Comparison of ENCODE assay signal across 26 cellular contexts in genomic region chr11:61080526-61080925, GRCh38. TPM values are rescaled to one million over a fixed set of nuclear protein-coding genes. Genes with fewer than 3 reads are reported as not detected.
A peak's percentile ranks its signal among the peaks of the same experiment; 100 is the strongest.
DNase-seq lines count a peak whose midpoint lies in the region; ATAC-seq, FAIRE-seq and TF ChIP-seq lines count a peak whose summit lies in the region.
"Had no signal": no experiment of that assay in that cellular context is flagged by ENCODE, and none has a peak within 500 bp of the region (broad histone marks: within the 10 kb centered on the region; RNA-seq: fewer than 3 reads in every experiment).

No MANE protein-coding gene starts in this region.

- H2AFZ ChIP-seq in osteoblast (ENCODE audit: low read length), result no peak overlapping the region
- H2AFZ ChIP-seq: PC-9 had no signal

- peaks cover 84% of the 10 kb centered on the region for H3K4me1 Mint-ChIP-seq in CD4-positive, alpha-beta T cell (ENCODE audit: low read depth)
- H3K4me1 Mint-ChIP-seq in T-helper 2 cell treated with Interferon-gamma antibody and Interleukin-4, amounts not matched to agents 5 μg/mL and 100 μg/mL, for 36 hours (ENCODE audit: low read depth), result peaks cover 75% of the 10 kb centered on the region
- peaks cover 78% of the 10 kb centered on the region for H3K4me1 Mint-ChIP-seq in activated naive CD8-positive, alpha-beta T cell treated with anti-CD3 and anti-CD28 coated beads for 36 hours

- no peaks in the 10 kb centered on the region for H3K79me2 ChIP-seq in osteoblast (ENCODE audit: insufficient read depth, low read length)

- H3K27me3 Mint-ChIP-seq in CD4-positive, alpha-beta T cell, result no peaks in the 10 kb centered on the region
- H3K27me3 Mint-ChIP-seq in T-helper 2 cell treated with Interferon-gamma antibody and Interleukin-4, amounts not matched to agents 5 μg/mL and 100 μg/mL, for 36 hours (ENCODE audit: low read depth), result no peaks in the 10 kb centered on the region
- H3K27me3 Mint-ChIP-seq in activated naive CD8-positive, alpha-beta T cell treated with anti-CD3 and anti-CD28 coated beads for 36 hours, result no peaks in the 10 kb centered on the region
- H3K27me3 Mint-ChIP-seq: activated B cell treated with CpG ODN at 0.5 μM for 24 hours, memory B cell had no signal

- FAIRE-seq in RCC 7860 (lab: Jason Lieb, UNC), result no peak

- no peak for TF ChIP-seq CTCF in CD4-positive, alpha-beta T cell (IDR thresholded peaks at IDR 0.05)
- TF ChIP-seq CTCF in osteoblast (IDR thresholded peaks at IDR 0.05; ENCODE audit: extremely low read depth, low read depth, low read length), result no peak

- no peak overlapping the region for H3K4me2 ChIP-seq in osteoblast (ENCODE audit: insufficient read depth, low read length)
- H3K4me2 ChIP-seq: PC-9 had no signal

- no peaks in the 10 kb centered on the region for H3K4me1 ChIP-seq in osteoblast (ENCODE audit: insufficient read depth, low read length)
- H3K4me1 ChIP-seq: gastroesophageal sphincter, psoas muscle, SJCRH30 had no signal

- no peaks in the 10 kb centered on the region for H3K9me3 ChIP-seq in CD4-positive, alpha-beta T cell (ENCODE audit: control insufficient read depth, low read length)
- H3K9me3 ChIP-seq in osteoblast (ENCODE audit: low read depth, low read length), result no peaks in the 10 kb centered on the region
- H3K9me3 ChIP-seq: gastroesophageal sphincter, psoas muscle, SJCRH30, thoracic aorta had no signal

- ATAC-seq in CD4-positive, alpha-beta T cell (ENCODE audit: poor library complexity), result peak; percentile 28
- no peak for ATAC-seq in GM19035 (IDR thresholded peaks at IDR 0.05; ENCODE audit: unreplicated experiment)
- ATAC-seq: esophagus mucosa, gastroesophageal sphincter, psoas muscle had no signal

- H3K4me3 ChIP-seq in osteoblast (ENCODE audit: insufficient read depth, low read length), result no peak overlapping the region
- H3K4me3 ChIP-seq: gastroesophageal sphincter, PC-9, psoas muscle, SJCRH30, skin epidermis, thoracic aorta had no signal

- CTCF ChIA-PET in CD4-positive, alpha-beta T cell (lab: Charles Lee), result interaction anchor here (0.6 to 3.3 kb wide), 17 partner anchors 10 to 164 kb away, joined by 3 to 19 read pairs (median 4); partner anchors contain the start of genes CD5 and CD6

- peak overlapping the region; percentile 98 for H3K27ac Mint-ChIP-seq in CD4-positive, alpha-beta T cell
- H3K27ac Mint-ChIP-seq in T-helper 2 cell treated with Interferon-gamma antibody and Interleukin-4, amounts not matched to agents 5 μg/mL and 100 μg/mL, for 36 hours, result peak overlapping the region; percentile 100
- H3K27ac Mint-ChIP-seq in activated naive CD8-positive, alpha-beta T cell treated with anti-CD3 and anti-CD28 coated beads for 36 hours, result peak overlapping the region; percentile 99
- H3K27ac Mint-ChIP-seq: activated B cell treated with CpG ODN at 0.5 μM for 24 hours, memory B cell had no signal

- H4K20me1 ChIP-seq in osteoblast (ENCODE audit: insufficient read depth, low read length), result no peaks in the 10 kb centered on the region

- peak overlapping the region; percentile 91 for H3K4me3 Mint-ChIP-seq in CD4-positive, alpha-beta T cell
- peak overlapping the region; percentile 90 for H3K4me3 Mint-ChIP-seq in T-helper 2 cell treated with Interferon-gamma antibody and Interleukin-4, amounts not matched to agents 5 μg/mL and 100 μg/mL, for 36 hours
- peak overlapping the region; percentile 85 for H3K4me3 Mint-ChIP-seq in activated naive CD8-positive, alpha-beta T cell treated with anti-CD3 and anti-CD28 coated beads for 36 hours
- H3K4me3 Mint-ChIP-seq: activated B cell treated with CpG ODN at 0.5 μM for 24 hours, memory B cell, nephron progenitor cell had no signal

- no peaks in the 10 kb centered on the region for H3K36me3 ChIP-seq in osteoblast (ENCODE audit: insufficient read depth, low read length)
- H3K36me3 ChIP-seq: gastroesophageal sphincter, SJCRH30, thoracic aorta had no signal

- no peaks in the 10 kb centered on the region for H3K36me3 Mint-ChIP-seq in CD4-positive, alpha-beta T cell (ENCODE audit: low read depth)
- peaks cover 15% of the 10 kb centered on the region for H3K36me3 Mint-ChIP-seq in T-helper 2 cell treated with Interferon-gamma antibody and Interleukin-4, amounts not matched to agents 5 μg/mL and 100 μg/mL, for 36 hours (ENCODE audit: low read depth)
- peaks cover 66% of the 10 kb centered on the region for H3K36me3 Mint-ChIP-seq in activated naive CD8-positive, alpha-beta T cell treated with anti-CD3 and anti-CD28 coated beads for 36 hours
- H3K36me3 Mint-ChIP-seq: memory B cell had no signal

- DNase-seq in CD4-positive, alpha-beta T cell, result peak in 8 of 10 experiments; percentile 28 to 64 (median 52)
- no peak for DNase-seq in T-helper 2 cell treated with Interferon-gamma antibody and Interleukin-4, amounts not matched to agents 5 μg/mL and 100 μg/mL, for 36 hours (ENCODE audit: low spot score)
- DNase-seq in activated naive CD8-positive, alpha-beta T cell treated with anti-CD3 and anti-CD28 coated beads for 36 hours, result no peak
- DNase-seq in osteoblast (ENCODE audit: insufficient read length, low spot score, missing footprints) (peak; percentile 18), RCC 7860 (ENCODE audit: low spot score) (no peak), MV-4-11 (lab: John Stamatoyannopoulos, UW) (no peak)
- no peak for DNase-seq in stimulated activated CD4-positive, alpha-beta T cell treated with anti-CD3 and anti-CD28 coated beads, Interleukin-1b, Interleukin-23, amount 100 ng/mL, for 48 hours
- DNase-seq: activated B cell treated with CpG ODN at 0.5 μM for 24 hours, amygdala, caudate nucleus, COR-L47, DND-41, NCI-H1694, NCI-H226, nephron progenitor cell, PC-9, psoas muscle, SJCRH30 had no signal

- H3K27me3 ChIP-seq in CD4-positive, alpha-beta T cell (ENCODE audit: control insufficient read depth, insufficient read depth, low read length), result no peaks in the 10 kb centered on the region
- peaks cover 10% of the 10 kb centered on the region for H3K27me3 ChIP-seq in osteoblast (ENCODE audit: insufficient read depth, low read length)
- H3K27me3 ChIP-seq: gastroesophageal sphincter, SJCRH30 had no signal

- intact Hi-C loops in CD4-positive, alpha-beta T cell (cut with DNase I, micrococcal nuclease), result loop anchor here (2.0 to 5.0 kb wide), 3 partner anchors 38 to 107 kb away; no protein-coding TSS in a partner anchor

- POLR2A ChIA-PET in CD4-positive, alpha-beta T cell (lab: Charles Lee), result interaction anchor here (0.7 to 14.5 kb wide), 36 partner anchors 10 to 349 kb away, joined by 3 to 237 read pairs (median 9); partner anchors contain the start of genes CD5, CPSF7, PRPF19 and SDHAF2

- peaks cover 3% of the 10 kb centered on the region for H3K9me3 Mint-ChIP-seq in CD4-positive, alpha-beta T cell
- peaks cover 4% of the 10 kb centered on the region for H3K9me3 Mint-ChIP-seq in T-helper 2 cell treated with Interferon-gamma antibody and Interleukin-4, amounts not matched to agents 5 μg/mL and 100 μg/mL, for 36 hours
- peaks cover 5% of the 10 kb centered on the region for H3K9me3 Mint-ChIP-seq in activated naive CD8-positive, alpha-beta T cell treated with anti-CD3 and anti-CD28 coated beads for 36 hours
- H3K9me3 Mint-ChIP-seq: activated B cell treated with CpG ODN at 0.5 μM for 24 hours, memory B cell had no signal

- H3K27ac ChIP-seq in CD4-positive, alpha-beta T cell (ENCODE audit: low read depth, low read length), result peak overlapping the region; percentile 90
- H3K27ac ChIP-seq in osteoblast (ENCODE audit: low read depth, low read length), result no peak overlapping the region
- H3K27ac ChIP-seq: gastroesophageal sphincter, PC-9, psoas muscle, SJCRH30, thoracic aorta had no signal

RNA-seq across cellular contexts. Expression of gene CD5, which starts 21.8 kb away (rescaled TPM):
- 100 to 1,000 TPM; 421 to 423 TPM for total RNA-seq in CD4-positive, alpha-beta T cell
- total RNA-seq in activated naive CD8-positive, alpha-beta T cell treated with anti-CD3 and anti-CD28 coated beads for 36 hours, result 100 to 1,000 TPM; 196 to 197 TPM
- total RNA-seq in osteoblast, result not detected in 2 replicates
- total RNA-seq: kidney epithelial cell, MCF 10A, PC-9 had no signal

Comparison
In these comparisons a context has a peak if more than half of its experiments do, and no peak if none do; other contexts are left out.
1. DNase-seq: peak in CD4-positive, alpha-beta T cell (8 of 10) and osteoblast (single experiment); none in T-helper 2 cell treated with Interferon-gamma antibody and Interleukin-4, amounts not matched to agents 5 μg/mL and 100 μg/mL, for 36 hours (single experiment), activated naive CD8-positive, alpha-beta T cell treated with anti-CD3 and anti-CD28 coated beads for 36 hours (single experiment), stimulated activated CD4-positive, alpha-beta T cell treated with anti-CD3 and anti-CD28 coated beads, Interleukin-1b, Interleukin-23, amount 100 ng/mL, for 48 hours (single experiment), RCC 7860 (single experiment) and MV-4-11 (single experiment).
2. RNA of gene CD5, which starts 21.8 kb away (total RNA-seq): 421 to 423 TPM in CD4-positive, alpha-beta T cell and 196 to 197 TPM in activated naive CD8-positive, alpha-beta T cell treated with anti-CD3 and anti-CD28 coated beads for 36 hours; not detected in osteoblast; every median in the first group is over 100 times any median in the second.
3. Peak in every context shown above with its lines, with median percentiles within 50 percentile points of each other: H3K27ac Mint-ChIP-seq and H3K4me3 Mint-ChIP-seq.